Comparison of ENCODE assay signal across 1 cellular context in the genomic region with DNA sequence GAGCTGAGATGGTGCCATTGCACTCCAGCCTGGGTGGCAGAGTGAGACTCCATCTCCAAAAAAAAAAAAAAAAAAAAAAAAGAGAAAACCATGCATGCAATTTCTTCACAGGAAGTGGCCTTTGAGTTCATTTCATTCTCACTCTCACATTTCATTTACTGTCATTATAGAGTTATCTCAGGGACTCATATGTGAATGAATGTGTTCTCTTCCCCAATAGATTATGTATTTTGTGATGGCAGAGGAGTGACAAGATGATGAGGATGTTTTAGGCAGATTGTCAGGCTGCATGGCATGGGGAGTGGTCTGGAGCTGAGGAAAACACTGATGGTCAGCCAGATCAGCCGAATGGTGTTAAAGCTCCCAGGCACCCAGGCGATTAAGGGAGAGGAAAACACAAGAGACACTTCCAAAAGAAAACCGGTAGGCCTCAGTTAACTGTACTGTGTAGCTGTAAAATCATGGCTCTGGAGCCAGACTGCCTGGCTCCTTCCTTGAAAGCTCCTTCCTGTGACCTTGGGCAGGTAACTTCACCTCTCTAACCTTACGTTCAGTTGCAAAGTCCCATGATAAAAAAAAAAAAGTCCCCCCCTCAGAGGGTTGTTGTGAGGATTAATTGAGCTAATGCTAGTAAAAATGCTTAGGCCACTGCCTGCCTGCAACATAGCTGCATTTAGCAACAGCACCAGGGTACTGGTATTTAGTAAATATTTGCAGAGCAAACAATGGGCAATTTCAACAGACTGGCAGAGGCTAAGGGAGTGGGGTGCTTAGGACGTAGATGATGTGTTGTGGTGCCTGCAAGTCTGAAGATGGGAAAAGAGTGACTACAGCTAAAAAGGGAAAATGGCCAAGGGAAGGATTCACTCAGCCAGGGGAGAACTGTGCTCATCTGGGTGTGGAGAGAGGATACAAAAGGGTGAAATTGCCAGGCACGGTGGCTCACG.
TF ChIP-seq lines count a peak whose summit lies in the region.

No MANE protein-coding gene starts in this region.

TF ChIP-seq in HepG2, 621 proteins besides CTCF, POLR2A, EP300 and RAD21 (continued from another document and continues in another):
- TF ChIP-seq, protein P1, sequence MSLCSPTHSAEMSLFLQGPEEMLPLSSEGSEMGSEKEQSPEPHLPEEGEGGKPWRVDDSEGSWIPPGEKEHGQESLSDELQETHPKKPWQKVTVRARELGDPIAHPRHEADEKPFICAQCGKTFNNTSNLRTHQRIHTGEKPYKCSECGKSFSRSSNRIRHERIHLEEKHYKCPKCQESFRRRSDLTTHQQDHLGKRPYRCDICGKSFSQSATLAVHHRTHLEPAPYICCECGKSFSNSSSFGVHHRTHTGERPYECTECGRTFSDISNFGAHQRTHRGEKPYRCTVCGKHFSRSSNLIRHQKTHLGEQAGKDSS (CRISPR knock-in tag; IDR thresholded peaks at IDR 0.05; ENCODE audit: borderline replicate concordance, low read depth): no peak
- TF ChIP-seq ELF4 (CRISPR knock-in tag; IDR thresholded peaks at IDR 0.05; ENCODE audit: borderline replicate concordance): no peak
- TF ChIP-seq, protein P2, sequence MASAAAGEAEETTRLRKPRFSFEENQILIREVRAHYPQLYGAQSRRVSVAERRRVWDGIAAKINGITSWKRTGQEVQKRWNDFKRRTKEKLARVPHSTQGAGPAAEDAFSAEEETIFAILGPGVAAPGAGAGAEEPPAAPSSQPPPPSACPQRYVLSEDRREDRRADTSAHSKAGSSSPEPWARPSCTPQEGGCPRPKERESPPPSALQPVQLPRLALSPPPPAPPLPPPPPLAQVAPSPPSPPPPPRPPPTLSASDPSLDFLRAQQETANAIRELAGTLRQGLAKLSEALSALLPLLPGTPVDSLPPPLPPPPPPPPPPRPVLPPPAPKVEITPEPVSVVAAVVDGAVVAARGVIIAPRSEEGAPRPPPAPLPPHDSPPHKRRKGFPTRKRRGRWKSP (CRISPR knock-in tag; IDR thresholded peaks at IDR 0.05): peak; percentile 78
- TF ChIP-seq XBP1 (CRISPR knock-in tag; IDR thresholded peaks at IDR 0.05): no peak
- no peak for TF ChIP-seq PLRG1 (conservative IDR thresholded peaks at IDR 0.05)
- TF ChIP-seq AKAP8 (CRISPR knock-in tag; IDR thresholded peaks at IDR 0.05): peak; percentile 56; the same call in 1 of the 2 replicates
- TF ChIP-seq, protein P3, sequence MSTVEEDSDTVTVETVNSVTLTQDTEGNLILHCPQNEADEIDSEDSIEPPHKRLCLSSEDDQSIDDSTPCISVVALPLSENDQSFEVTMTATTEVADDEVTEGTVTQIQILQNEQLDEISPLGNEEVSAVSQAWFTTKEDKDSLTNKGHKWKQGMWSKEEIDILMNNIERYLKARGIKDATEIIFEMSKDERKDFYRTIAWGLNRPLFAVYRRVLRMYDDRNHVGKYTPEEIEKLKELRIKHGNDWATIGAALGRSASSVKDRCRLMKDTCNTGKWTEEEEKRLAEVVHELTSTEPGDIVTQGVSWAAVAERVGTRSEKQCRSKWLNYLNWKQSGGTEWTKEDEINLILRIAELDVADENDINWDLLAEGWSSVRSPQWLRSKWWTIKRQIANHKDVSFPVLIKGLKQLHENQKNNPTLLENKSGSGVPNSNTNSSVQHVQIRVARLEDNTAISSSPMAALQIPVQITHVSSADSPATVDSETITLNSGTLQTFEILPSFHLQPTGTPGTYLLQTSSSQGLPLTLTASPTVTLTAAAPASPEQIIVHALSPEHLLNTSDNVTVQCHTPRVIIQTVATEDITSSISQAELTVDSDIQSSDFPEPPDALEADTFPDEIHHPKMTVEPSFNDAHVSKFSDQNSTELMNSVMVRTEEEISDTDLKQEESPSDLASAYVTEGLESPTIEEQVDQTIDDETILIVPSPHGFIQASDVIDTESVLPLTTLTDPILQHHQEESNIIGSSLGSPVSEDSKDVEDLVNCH (CRISPR knock-in tag; IDR thresholded peaks at IDR 0.05): no peak
- TF ChIP-seq ZFP1 (CRISPR knock-in tag; IDR thresholded peaks at IDR 0.05): peak; percentile 70; the same call in 1 of the 2 replicates
- TF ChIP-seq, protein P4, sequence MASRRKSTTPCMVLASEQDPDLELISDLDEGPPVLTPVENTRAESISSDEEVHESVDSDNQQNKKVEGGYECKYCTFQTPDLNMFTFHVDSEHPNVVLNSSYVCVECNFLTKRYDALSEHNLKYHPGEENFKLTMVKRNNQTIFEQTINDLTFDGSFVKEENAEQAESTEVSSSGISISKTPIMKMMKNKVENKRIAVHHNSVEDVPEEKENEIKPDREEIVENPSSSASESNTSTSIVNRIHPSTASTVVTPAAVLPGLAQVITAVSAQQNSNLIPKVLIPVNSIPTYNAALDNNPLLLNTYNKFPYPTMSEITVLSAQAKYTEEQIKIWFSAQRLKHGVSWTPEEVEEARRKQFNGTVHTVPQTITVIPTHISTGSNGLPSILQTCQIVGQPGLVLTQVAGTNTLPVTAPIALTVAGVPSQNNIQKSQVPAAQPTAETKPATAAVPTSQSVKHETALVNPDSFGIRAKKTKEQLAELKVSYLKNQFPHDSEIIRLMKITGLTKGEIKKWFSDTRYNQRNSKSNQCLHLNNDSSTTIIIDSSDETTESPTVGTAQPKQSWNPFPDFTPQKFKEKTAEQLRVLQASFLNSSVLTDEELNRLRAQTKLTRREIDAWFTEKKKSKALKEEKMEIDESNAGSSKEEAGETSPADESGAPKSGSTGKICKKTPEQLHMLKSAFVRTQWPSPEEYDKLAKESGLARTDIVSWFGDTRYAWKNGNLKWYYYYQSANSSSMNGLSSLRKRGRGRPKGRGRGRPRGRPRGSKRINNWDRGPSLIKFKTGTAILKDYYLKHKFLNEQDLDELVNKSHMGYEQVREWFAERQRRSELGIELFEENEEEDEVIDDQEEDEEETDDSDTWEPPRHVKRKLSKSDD (CRISPR knock-in tag; IDR thresholded peaks at IDR 0.05; ENCODE audit: low read depth): no peak
- TF ChIP-seq, protein P5, sequence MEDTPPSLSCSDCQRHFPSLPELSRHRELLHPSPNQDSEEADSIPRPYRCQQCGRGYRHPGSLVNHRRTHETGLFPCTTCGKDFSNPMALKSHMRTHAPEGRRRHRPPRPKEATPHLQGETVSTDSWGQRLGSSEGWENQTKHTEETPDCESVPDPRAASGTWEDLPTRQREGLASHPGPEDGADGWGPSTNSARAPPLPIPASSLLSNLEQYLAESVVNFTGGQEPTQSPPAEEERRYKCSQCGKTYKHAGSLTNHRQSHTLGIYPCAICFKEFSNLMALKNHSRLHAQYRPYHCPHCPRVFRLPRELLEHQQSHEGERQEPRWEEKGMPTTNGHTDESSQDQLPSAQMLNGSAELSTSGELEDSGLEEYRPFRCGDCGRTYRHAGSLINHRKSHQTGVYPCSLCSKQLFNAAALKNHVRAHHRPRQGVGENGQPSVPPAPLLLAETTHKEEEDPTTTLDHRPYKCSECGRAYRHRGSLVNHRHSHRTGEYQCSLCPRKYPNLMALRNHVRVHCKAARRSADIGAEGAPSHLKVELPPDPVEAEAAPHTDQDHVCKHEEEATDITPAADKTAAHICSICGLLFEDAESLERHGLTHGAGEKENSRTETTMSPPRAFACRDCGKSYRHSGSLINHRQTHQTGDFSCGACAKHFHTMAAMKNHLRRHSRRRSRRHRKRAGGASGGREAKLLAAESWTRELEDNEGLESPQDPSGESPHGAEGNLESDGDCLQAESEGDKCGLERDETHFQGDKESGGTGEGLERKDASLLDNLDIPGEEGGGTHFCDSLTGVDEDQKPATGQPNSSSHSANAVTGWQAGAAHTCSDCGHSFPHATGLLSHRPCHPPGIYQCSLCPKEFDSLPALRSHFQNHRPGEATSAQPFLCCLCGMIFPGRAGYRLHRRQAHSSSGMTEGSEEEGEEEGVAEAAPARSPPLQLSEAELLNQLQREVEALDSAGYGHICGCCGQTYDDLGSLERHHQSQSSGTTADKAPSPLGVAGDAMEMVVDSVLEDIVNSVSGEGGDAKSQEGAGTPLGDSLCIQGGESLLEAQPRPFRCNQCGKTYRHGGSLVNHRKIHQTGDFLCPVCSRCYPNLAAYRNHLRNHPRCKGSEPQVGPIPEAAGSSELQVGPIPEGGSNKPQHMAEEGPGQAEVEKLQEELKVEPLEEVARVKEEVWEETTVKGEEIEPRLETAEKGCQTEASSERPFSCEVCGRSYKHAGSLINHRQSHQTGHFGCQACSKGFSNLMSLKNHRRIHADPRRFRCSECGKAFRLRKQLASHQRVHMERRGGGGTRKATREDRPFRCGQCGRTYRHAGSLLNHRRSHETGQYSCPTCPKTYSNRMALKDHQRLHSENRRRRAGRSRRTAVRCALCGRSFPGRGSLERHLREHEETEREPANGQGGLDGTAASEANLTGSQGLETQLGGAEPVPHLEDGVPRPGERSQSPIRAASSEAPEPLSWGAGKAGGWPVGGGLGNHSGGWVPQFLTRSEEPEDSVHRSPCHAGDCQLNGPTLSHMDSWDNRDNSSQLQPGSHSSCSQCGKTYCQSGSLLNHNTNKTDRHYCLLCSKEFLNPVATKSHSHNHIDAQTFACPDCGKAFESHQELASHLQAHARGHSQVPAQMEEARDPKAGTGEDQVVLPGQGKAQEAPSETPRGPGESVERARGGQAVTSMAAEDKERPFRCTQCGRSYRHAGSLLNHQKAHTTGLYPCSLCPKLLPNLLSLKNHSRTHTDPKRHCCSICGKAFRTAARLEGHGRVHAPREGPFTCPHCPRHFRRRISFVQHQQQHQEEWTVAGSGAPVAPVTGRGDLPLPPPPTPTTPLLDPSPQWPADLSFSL (CRISPR knock-in tag; IDR thresholded peaks at IDR 0.05): peak; percentile 66; the same call in 1 of the 2 replicates
- no peak for TF ChIP-seq ZNF678 (CRISPR knock-in tag; IDR thresholded peaks at IDR 0.05)
- peak; percentile 21; the same call in 1 of the 2 replicates for TF ChIP-seq ZNF709 (CRISPR knock-in tag; IDR thresholded peaks at IDR 0.05)
- no peak for TF ChIP-seq ZNF644 (CRISPR knock-in tag; IDR thresholded peaks at IDR 0.05; ENCODE audit: low read depth)
- no peak for TF ChIP-seq IKZF1 (IDR thresholded peaks at IDR 0.05)
- no peak; the same call in 1 of the 2 replicates for TF ChIP-seq ZNF543 (CRISPR knock-in tag; IDR thresholded peaks at IDR 0.05)
- TF ChIP-seq FIP1L1 (IDR thresholded peaks at IDR 0.05; ENCODE audit: borderline replicate concordance, insufficient read depth, low read depth, low read length): no peak
- TF ChIP-seq, protein P6, sequence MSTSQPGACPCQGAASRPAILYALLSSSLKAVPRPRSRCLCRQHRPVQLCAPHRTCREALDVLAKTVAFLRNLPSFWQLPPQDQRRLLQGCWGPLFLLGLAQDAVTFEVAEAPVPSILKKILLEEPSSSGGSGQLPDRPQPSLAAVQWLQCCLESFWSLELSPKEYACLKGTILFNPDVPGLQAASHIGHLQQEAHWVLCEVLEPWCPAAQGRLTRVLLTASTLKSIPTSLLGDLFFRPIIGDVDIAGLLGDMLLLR (CRISPR knock-in tag; IDR thresholded peaks at IDR 0.05): no peak
- TF ChIP-seq, protein P7, sequence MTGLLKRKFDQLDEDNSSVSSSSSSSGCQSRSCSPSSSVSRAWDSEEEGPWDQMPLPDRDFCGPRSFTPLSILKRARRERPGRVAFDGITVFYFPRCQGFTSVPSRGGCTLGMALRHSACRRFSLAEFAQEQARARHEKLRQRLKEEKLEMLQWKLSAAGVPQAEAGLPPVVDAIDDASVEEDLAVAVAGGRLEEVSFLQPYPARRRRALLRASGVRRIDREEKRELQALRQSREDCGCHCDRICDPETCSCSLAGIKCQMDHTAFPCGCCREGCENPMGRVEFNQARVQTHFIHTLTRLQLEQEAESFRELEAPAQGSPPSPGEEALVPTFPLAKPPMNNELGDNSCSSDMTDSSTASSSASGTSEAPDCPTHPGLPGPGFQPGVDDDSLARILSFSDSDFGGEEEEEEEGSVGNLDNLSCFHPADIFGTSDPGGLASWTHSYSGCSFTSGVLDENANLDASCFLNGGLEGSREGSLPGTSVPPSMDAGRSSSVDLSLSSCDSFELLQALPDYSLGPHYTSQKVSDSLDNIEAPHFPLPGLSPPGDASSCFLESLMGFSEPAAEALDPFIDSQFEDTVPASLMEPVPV (CRISPR knock-in tag; IDR thresholded peaks at IDR 0.05): peak; percentile 38; the same call in 1 of the 2 replicates
- TF ChIP-seq, protein P8, sequence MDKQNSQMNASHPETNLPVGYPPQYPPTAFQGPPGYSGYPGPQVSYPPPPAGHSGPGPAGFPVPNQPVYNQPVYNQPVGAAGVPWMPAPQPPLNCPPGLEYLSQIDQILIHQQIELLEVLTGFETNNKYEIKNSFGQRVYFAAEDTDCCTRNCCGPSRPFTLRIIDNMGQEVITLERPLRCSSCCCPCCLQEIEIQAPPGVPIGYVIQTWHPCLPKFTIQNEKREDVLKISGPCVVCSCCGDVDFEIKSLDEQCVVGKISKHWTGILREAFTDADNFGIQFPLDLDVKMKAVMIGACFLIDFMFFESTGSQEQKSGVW (CRISPR knock-in tag; IDR thresholded peaks at IDR 0.05; ENCODE audit: borderline replicate concordance): no peak
- TF ChIP-seq ZNF337 (CRISPR knock-in tag; IDR thresholded peaks at IDR 0.05; ENCODE audit: borderline replicate concordance, low read depth): no peak
- no peak for TF ChIP-seq DNMT3B (CRISPR knock-in tag; conservative IDR thresholded peaks at IDR 0.05)
- TF ChIP-seq SRY (CRISPR knock-in tag; IDR thresholded peaks at IDR 0.05): no peak
- no peak for TF ChIP-seq TBX3 (IDR thresholded peaks at IDR 0.05; ENCODE audit: borderline replicate concordance)
- no peak for TF ChIP-seq KMT2B (CRISPR knock-in tag; IDR thresholded peaks at IDR 0.05)
- TF ChIP-seq, protein P9, sequence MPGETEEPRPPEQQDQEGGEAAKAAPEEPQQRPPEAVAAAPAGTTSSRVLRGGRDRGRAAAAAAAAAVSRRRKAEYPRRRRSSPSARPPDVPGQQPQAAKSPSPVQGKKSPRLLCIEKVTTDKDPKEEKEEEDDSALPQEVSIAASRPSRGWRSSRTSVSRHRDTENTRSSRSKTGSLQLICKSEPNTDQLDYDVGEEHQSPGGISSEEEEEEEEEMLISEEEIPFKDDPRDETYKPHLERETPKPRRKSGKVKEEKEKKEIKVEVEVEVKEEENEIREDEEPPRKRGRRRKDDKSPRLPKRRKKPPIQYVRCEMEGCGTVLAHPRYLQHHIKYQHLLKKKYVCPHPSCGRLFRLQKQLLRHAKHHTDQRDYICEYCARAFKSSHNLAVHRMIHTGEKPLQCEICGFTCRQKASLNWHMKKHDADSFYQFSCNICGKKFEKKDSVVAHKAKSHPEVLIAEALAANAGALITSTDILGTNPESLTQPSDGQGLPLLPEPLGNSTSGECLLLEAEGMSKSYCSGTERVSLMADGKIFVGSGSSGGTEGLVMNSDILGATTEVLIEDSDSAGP (CRISPR knock-in tag; IDR thresholded peaks at IDR 0.05; ENCODE audit: borderline replicate concordance): no peak; the same call in 1 of the 2 replicates
